ENCODE assay signal across 8 cellular contexts in genomic region chr1:15526021-15526489, GRCh38. TPM values are rescaled to one million over a fixed set of nuclear protein-coding genes. Genes with fewer than 3 reads are reported as not detected.
DNase-seq lines count a peak whose midpoint lies in the region; ATAC-seq and TF ChIP-seq lines count a peak whose summit lies in the region.

No MANE protein-coding gene starts in this region.

- H3K4me1 ChIP-seq in mucosa of descending colon (ENCODE audit: low read depth), result peaks cover 28% of the 10 kb centered on the region
- peaks cover 12% of the 10 kb centered on the region for H3K4me1 ChIP-seq in foreskin keratinocyte

- H3K36me3 ChIP-seq in brain microvascular endothelial cell (replicated peaks) (no peaks in the 10 kb centered on the region), mucosa of descending colon (ENCODE audit: low read depth) (peaks cover 5% of the 10 kb centered on the region)

- H3K27me3 ChIP-seq in brain microvascular endothelial cell (replicated peaks) (no peaks in the 10 kb centered on the region), foreskin keratinocyte (no peaks in the 10 kb centered on the region)

- intact Hi-C loops in mucosa of descending colon (cut with DNase I, micrococcal nuclease), result no loop called here

- peak; percentile 10 for DNase-seq in stimulated activated CD4-positive, alpha-beta T cell treated with anti-CD3 and anti-CD28 coated beads, Interleukin-12 subunit alpha, Interleukin-12 subunit beta, amount 100 ng/mL, for 4 hours
- DNase-seq in stimulated activated CD4-positive, alpha-beta T cell treated with anti-CD3 and anti-CD28 coated beads, Interleukin-1b, Interleukin-23, amount 100 ng/mL, for 48 hours, result no peak
- DNase-seq in brain microvascular endothelial cell, result no peak
- DNase-seq in mucosa of descending colon, result peak; percentile 59 to 69 (median 59)
- DNase-seq in AG20443 (ENCODE audit: low spot score), result no peak
- no peak for DNase-seq in epidermal melanocyte (ENCODE audit: insufficient read length, low spot score)
- no peak for DNase-seq in NCI-H2196 (lab: John Stamatoyannopoulos, UW; ENCODE audit: unreplicated experiment)
- no peak for DNase-seq in foreskin keratinocyte

- no peaks in the 10 kb centered on the region for H3K9me3 ChIP-seq in mucosa of descending colon

- TF ChIP-seq CTCF in brain microvascular endothelial cell (IDR thresholded peaks at IDR 0.05; ENCODE audit: low read depth, low read length, missing control alignments), result no peak
- no peak for TF ChIP-seq CTCF in mucosa of descending colon (IDR thresholded peaks at IDR 0.05)
- no peak for TF ChIP-seq CTCF in foreskin keratinocyte (conservative IDR thresholded peaks at IDR 0.05)

- in situ Hi-C loops in brain microvascular endothelial cell (cut with HindIII; ENCODE audit: low pct_ligation_motif_present, low sequenced_read_pairs), result no loop called here

- ATAC-seq in mucosa of descending colon (no peak), foreskin keratinocyte (no peak)

- H3K4me3 ChIP-seq in brain microvascular endothelial cell (ENCODE audit: low read depth, low read length), result peak overlapping the region; percentile 86
- H3K4me3 ChIP-seq in mucosa of descending colon, result no peak overlapping the region

- peak overlapping the region; percentile 87 for H3K27ac ChIP-seq in brain microvascular endothelial cell
- no peak overlapping the region for H3K27ac ChIP-seq in foreskin keratinocyte

RNA-seq across cellular contexts. Expression of gene DNAJC16, which starts 0.6 kb away (rescaled TPM):
- 10 to 100 TPM; 23.7 to 27.7 (median 23.8) TPM for total RNA-seq in mucosa of descending colon
- total RNA-seq in foreskin keratinocyte, result 10.8 and 13.2 TPM in 2 replicates
- 2.6 and 2.8 TPM in 2 replicates for polyA plus RNA-seq in foreskin keratinocyte

RNA-seq across cellular contexts. Expression of gene CASP9, which starts 2.0 kb away (rescaled TPM):
- total RNA-seq in mucosa of descending colon (10 to 100 TPM; 14.2 to 16.0 (median 15.2) TPM), foreskin keratinocyte (2.4 and 3.9 TPM in 2 replicates)
- polyA plus RNA-seq in foreskin keratinocyte, result 3.0 and 3.7 TPM in 2 replicates

RNA-seq across cellular contexts. Expression of gene CELA2B, which starts 50.2 kb away (rescaled TPM):
- total RNA-seq in mucosa of descending colon (not detected), foreskin keratinocyte (not detected in 2 replicates)
- not detected in 2 replicates for polyA plus RNA-seq in foreskin keratinocyte

RNA-seq across cellular contexts. Expression of gene AGMAT, which starts 58.8 kb away (rescaled TPM):
- 10 to 100 TPM in 2 of 3 donors, 1 to 10 TPM in 1; 8.4 to 21.4 (median 20.7) TPM for total RNA-seq in mucosa of descending colon
- total RNA-seq in foreskin keratinocyte, result 1.1 TPM in 2 replicates
- polyA plus RNA-seq in foreskin keratinocyte, result 0.78 and 0.85 TPM in 2 replicates

Comparison
In these comparisons a context has a peak if more than half of its experiments do, and no peak if none do; other contexts are left out.
1. DNase-seq: peak in stimulated activated CD4-positive, alpha-beta T cell treated with anti-CD3 and anti-CD28 coated beads, Interleukin-12 subunit alpha, Interleukin-12 subunit beta, amount 100 ng/mL, for 4 hours (single experiment) and mucosa of descending colon (3 of 3); none in stimulated activated CD4-positive, alpha-beta T cell treated with anti-CD3 and anti-CD28 coated beads, Interleukin-1b, Interleukin-23, amount 100 ng/mL, for 48 hours (single experiment), brain microvascular endothelial cell (single experiment), AG20443 (single experiment), epidermal melanocyte (single experiment), NCI-H2196 (single experiment) and foreskin keratinocyte (0 of 2).